Comparison of ENCODE assay signal across 1 cellular context in the genomic region with DNA sequence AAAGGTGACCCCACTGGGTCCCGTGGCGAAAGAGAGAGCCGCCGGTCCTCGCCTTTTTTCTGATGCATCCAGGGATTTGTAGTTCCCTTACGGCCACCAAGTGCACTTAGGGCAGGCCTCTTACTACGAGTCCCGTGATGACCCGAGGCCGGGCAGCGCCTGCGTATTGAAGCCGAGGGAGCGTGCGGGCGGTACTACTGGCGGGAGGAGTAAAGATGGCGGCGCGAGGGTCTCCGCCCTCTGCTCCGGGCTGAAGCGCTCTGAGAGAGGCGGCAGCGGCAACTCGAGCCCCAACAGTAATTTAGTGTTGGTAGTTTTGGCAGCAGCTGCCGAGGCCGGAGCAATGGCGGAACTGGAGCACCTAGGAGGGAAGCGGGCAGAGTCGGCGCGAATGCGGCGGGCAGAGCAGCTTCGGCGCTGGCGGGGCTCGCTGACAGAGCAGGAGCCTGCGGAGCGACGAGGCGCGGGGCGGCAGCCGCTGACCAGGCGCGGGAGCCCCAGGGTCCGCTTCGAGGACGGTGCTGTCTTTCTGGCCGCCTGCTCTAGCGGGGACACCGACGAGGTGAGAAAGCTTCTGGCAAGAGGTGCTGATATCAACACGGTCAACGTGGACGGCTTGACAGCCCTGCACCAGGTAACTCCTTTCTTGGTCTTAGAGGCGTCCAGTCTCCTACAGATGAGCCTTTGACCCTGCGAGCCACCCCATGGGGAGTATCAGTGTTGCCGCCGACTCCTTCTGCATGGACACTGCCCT.
TF ChIP-seq lines count a peak whose summit lies in the region.

A gene with protein sequence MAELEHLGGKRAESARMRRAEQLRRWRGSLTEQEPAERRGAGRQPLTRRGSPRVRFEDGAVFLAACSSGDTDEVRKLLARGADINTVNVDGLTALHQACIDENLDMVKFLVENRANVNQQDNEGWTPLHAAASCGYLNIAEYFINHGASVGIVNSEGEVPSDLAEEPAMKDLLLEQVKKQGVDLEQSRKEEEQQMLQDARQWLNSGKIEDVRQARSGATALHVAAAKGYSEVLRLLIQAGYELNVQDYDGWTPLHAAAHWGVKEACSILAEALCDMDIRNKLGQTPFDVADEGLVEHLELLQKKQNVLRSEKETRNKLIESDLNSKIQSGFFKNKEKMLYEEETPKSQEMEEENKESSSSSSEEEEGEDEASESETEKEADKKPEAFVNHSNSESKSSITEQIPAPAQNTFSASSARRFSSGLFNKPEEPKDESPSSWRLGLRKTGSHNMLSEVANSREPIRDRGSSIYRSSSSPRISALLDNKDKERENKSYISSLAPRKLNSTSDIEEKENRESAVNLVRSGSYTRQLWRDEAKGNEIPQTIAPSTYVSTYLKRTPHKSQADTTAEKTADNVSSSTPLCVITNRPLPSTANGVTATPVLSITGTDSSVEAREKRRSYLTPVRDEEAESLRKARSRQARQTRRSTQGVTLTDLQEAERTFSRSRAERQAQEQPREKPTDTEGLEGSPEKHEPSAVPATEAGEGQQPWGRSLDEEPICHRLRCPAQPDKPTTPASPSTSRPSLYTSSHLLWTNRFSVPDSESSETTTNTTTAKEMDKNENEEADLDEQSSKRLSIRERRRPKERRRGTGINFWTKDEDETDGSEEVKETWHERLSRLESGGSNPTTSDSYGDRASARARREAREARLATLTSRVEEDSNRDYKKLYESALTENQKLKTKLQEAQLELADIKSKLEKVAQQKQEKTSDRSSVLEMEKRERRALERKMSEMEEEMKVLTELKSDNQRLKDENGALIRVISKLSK (plus strand): TSS at position 191 of the 754 bp plus-strand sequence. CDS start 153 bp downstream, at position 344.

TF ChIP-seq in HEK293, 187 proteins besides CTCF, POLR2A, EP300 and RAD21 (continued from another document and continues in another):
- TF ChIP-seq, protein P1, sequence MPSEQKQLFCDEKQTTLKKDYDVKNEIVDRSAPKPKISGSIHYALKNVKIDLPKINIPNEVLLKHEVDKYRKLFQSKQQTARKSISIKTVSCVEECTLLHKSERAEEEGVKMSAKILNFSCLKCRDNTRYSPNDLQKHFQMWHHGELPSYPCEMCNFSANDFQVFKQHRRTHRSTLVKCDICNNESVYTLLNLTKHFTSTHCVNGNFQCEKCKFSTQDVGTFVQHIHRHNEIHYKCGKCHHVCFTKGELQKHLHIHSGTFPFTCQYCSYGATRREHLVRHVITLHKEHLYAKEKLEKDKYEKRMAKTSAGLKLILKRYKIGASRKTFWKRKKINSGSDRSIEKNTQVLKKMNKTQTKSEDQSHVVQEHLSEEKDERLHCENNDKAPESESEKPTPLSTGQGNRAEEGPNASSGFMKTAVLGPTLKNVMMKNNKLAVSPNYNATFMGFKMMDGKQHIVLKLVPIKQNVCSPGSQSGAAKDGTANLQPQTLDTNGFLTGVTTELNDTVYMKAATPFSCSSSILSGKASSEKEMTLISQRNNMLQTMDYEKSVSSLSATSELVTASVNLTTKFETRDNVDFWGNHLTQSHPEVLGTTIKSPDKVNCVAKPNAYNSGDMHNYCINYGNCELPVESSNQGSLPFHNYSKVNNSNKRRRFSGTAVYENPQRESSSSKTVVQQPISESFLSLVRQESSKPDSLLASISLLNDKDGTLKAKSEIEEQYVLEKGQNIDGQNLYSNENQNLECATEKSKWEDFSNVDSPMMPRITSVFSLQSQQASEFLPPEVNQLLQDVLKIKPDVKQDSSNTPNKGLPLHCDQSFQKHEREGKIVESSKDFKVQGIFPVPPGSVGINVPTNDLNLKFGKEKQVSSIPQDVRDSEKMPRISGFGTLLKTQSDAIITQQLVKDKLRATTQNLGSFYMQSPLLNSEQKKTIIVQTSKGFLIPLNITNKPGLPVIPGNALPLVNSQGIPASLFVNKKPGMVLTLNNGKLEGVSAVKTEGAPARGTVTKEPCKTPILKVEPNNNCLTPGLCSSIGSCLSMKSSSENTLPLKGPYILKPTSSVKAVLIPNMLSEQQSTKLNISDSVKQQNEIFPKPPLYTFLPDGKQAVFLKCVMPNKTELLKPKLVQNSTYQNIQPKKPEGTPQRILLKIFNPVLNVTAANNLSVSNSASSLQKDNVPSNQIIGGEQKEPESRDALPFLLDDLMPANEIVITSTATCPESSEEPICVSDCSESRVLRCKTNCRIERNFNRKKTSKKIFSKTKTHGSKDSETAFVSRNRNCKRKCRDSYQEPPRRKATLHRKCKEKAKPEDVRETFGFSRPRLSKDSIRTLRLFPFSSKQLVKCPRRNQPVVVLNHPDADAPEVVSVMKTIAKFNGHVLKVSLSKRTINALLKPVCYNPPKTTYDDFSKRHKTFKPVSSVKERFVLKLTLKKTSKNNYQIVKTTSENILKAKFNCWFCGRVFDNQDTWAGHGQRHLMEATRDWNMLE (tag by site-specific recombination; conservative IDR thresholded peaks at IDR 0.05; ENCODE audit: low read depth), result 0 out of 2 replicates have a peak, but pooled peaks have one; percentile 1
- no peak for TF ChIP-seq ZNF221 (tag by site-specific recombination; IDR thresholded peaks at IDR 0.05; ENCODE audit: borderline replicate concordance)
- TF ChIP-seq ZNF248 (tag by site-specific recombination; IDR thresholded peaks at IDR 0.05), result no peak
- TF ChIP-seq, protein P2, sequence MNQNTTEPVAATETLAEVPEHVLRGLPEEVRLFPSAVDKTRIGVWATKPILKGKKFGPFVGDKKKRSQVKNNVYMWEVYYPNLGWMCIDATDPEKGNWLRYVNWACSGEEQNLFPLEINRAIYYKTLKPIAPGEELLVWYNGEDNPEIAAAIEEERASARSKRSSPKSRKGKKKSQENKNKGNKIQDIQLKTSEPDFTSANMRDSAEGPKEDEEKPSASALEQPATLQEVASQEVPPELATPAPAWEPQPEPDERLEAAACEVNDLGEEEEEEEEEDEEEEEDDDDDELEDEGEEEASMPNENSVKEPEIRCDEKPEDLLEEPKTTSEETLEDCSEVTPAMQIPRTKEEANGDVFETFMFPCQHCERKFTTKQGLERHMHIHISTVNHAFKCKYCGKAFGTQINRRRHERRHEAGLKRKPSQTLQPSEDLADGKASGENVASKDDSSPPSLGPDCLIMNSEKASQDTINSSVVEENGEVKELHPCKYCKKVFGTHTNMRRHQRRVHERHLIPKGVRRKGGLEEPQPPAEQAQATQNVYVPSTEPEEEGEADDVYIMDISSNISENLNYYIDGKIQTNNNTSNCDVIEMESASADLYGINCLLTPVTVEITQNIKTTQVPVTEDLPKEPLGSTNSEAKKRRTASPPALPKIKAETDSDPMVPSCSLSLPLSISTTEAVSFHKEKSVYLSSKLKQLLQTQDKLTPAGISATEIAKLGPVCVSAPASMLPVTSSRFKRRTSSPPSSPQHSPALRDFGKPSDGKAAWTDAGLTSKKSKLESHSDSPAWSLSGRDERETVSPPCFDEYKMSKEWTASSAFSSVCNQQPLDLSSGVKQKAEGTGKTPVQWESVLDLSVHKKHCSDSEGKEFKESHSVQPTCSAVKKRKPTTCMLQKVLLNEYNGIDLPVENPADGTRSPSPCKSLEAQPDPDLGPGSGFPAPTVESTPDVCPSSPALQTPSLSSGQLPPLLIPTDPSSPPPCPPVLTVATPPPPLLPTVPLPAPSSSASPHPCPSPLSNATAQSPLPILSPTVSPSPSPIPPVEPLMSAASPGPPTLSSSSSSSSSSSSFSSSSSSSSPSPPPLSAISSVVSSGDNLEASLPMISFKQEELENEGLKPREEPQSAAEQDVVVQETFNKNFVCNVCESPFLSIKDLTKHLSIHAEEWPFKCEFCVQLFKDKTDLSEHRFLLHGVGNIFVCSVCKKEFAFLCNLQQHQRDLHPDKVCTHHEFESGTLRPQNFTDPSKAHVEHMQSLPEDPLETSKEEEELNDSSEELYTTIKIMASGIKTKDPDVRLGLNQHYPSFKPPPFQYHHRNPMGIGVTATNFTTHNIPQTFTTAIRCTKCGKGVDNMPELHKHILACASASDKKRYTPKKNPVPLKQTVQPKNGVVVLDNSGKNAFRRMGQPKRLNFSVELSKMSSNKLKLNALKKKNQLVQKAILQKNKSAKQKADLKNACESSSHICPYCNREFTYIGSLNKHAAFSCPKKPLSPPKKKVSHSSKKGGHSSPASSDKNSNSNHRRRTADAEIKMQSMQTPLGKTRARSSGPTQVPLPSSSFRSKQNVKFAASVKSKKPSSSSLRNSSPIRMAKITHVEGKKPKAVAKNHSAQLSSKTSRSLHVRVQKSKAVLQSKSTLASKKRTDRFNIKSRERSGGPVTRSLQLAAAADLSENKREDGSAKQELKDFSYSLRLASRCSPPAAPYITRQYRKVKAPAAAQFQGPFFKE (tag by site-specific recombination; IDR thresholded peaks at IDR 0.05; ENCODE audit: borderline replicate concordance), result no peak
- TF ChIP-seq, protein P3, sequence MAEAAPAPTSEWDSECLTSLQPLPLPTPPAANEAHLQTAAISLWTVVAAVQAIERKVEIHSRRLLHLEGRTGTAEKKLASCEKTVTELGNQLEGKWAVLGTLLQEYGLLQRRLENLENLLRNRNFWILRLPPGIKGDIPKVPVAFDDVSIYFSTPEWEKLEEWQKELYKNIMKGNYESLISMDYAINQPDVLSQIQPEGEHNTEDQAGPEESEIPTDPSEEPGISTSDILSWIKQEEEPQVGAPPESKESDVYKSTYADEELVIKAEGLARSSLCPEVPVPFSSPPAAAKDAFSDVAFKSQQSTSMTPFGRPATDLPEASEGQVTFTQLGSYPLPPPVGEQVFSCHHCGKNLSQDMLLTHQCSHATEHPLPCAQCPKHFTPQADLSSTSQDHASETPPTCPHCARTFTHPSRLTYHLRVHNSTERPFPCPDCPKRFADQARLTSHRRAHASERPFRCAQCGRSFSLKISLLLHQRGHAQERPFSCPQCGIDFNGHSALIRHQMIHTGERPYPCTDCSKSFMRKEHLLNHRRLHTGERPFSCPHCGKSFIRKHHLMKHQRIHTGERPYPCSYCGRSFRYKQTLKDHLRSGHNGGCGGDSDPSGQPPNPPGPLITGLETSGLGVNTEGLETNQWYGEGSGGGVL (tag by site-specific recombination; IDR thresholded peaks at IDR 0.05), result no peak
- peak; percentile 93 for TF ChIP-seq BCL11B (tag by site-specific recombination; IDR thresholded peaks at IDR 0.05; ENCODE audit: low read depth)
- no peak for TF ChIP-seq ZNF211 (tag by site-specific recombination; IDR thresholded peaks at IDR 0.05; ENCODE audit: low read depth)
- TF ChIP-seq ZNF121 (tag by site-specific recombination; IDR thresholded peaks at IDR 0.05), result no peak
- no peak for TF ChIP-seq ZNF654 (tag by site-specific recombination; IDR thresholded peaks at IDR 0.05; ENCODE audit: low read depth)
- TF ChIP-seq, protein P4, sequence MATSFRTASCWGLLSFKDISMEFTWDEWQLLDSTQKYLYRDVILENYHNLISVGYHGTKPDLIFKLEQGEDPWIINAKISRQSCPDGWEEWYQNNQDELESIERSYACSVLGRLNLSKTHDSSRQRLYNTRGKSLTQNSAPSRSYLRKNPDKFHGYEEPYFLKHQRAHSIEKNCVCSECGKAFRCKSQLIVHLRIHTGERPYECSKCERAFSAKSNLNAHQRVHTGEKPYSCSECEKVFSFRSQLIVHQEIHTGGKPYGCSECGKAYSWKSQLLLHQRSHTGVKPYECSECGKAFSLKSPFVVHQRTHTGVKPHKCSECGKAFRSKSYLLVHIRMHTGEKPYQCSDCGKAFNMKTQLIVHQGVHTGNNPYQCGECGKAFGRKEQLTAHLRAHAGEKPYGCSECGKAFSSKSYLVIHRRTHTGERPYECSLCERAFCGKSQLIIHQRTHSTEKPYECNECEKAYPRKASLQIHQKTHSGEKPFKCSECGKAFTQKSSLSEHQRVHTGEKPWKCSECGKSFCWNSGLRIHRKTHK (tag by site-specific recombination; IDR thresholded peaks at IDR 0.05), result no peak
- peak; percentile 96 for TF ChIP-seq YY1 (tag by site-specific recombination; IDR thresholded peaks at IDR 0.05)
- no peak for TF ChIP-seq ZNF677 (tag by site-specific recombination; IDR thresholded peaks at IDR 0.05)
- no peak for TF ChIP-seq PRDM1 (tag by site-specific recombination; IDR thresholded peaks at IDR 0.05)
- TF ChIP-seq SCRT2 (tag by site-specific recombination; IDR thresholded peaks at IDR 0.05), result no peak; the same call in 1 of the 2 replicates
- TF ChIP-seq ZNF791 (tag by site-specific recombination; IDR thresholded peaks at IDR 0.05), result no peak
- no peak; the same call in 1 of the 2 replicates for TF ChIP-seq ZNF561 (tag by site-specific recombination; IDR thresholded peaks at IDR 0.05; ENCODE audit: borderline replicate concordance)
- TF ChIP-seq ZNF354C (tag by site-specific recombination; IDR thresholded peaks at IDR 0.05; ENCODE audit: borderline replicate concordance, low read depth), result no peak
- TF ChIP-seq ZNF37A (tag by site-specific recombination; IDR thresholded peaks at IDR 0.05), result no peak
- TF ChIP-seq, protein P5, sequence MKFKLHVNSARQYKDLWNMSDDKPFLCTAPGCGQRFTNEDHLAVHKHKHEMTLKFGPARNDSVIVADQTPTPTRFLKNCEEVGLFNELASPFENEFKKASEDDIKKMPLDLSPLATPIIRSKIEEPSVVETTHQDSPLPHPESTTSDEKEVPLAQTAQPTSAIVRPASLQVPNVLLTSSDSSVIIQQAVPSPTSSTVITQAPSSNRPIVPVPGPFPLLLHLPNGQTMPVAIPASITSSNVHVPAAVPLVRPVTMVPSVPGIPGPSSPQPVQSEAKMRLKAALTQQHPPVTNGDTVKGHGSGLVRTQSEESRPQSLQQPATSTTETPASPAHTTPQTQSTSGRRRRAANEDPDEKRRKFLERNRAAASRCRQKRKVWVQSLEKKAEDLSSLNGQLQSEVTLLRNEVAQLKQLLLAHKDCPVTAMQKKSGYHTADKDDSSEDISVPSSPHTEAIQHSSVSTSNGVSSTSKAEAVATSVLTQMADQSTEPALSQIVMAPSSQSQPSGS (tag by site-specific recombination; IDR thresholded peaks at IDR 0.05; ENCODE audit: low read depth), result no peak
- TF ChIP-seq, protein P6, sequence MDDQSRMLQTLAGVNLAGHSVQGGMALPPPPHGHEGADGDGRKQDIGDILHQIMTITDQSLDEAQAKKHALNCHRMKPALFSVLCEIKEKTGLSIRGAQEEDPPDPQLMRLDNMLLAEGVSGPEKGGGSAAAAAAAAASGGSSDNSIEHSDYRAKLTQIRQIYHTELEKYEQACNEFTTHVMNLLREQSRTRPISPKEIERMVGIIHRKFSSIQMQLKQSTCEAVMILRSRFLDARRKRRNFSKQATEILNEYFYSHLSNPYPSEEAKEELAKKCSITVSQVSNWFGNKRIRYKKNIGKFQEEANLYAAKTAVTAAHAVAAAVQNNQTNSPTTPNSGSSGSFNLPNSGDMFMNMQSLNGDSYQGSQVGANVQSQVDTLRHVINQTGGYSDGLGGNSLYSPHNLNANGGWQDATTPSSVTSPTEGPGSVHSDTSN (CRISPR knock-in tag; IDR thresholded peaks at IDR 0.05), result peak; percentile 68
- TF ChIP-seq, protein P7, sequence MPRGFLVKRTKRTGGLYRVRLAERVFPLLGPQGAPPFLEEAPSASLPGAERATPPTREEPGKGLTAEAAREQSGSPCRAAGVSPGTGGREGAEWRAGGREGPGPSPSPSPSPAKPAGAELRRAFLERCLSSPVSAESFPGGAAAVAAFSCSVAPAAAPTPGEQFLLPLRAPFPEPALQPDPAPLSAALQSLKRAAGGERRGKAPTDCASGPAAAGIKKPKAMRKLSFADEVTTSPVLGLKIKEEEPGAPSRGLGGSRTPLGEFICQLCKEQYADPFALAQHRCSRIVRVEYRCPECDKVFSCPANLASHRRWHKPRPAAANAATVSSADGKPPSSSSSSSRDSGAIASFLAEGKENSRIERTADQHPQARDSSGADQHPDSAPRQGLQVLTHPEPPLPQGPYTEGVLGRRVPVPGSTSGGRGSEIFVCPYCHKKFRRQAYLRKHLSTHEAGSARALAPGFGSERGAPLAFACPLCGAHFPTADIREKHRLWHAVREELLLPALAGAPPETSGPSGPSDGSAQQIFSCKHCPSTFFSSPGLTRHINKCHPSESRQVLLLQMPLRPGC (tag by site-specific recombination; IDR thresholded peaks at IDR 0.05), result no peak
- peak; percentile 60 for TF ChIP-seq ZBTB20 (tag by site-specific recombination; IDR thresholded peaks at IDR 0.05)
- no peak for TF ChIP-seq ZNF302 (tag by site-specific recombination; IDR thresholded peaks at IDR 0.05; ENCODE audit: low read depth)
- TF ChIP-seq MZF1 (tag by site-specific recombination; IDR thresholded peaks at IDR 0.05; ENCODE audit: borderline replicate concordance), result no peak
- TF ChIP-seq SP3 (tag by site-specific recombination; IDR thresholded peaks at IDR 0.05), result peak; percentile 98
- no peak for TF ChIP-seq ZNF433 (tag by site-specific recombination; IDR thresholded peaks at IDR 0.05; ENCODE audit: low read depth)
- no peak for TF ChIP-seq ZNF514 (tag by site-specific recombination; IDR thresholded peaks at IDR 0.05)
